1 cellular context compared by ENCODE assay signal in the genomic region with DNA sequence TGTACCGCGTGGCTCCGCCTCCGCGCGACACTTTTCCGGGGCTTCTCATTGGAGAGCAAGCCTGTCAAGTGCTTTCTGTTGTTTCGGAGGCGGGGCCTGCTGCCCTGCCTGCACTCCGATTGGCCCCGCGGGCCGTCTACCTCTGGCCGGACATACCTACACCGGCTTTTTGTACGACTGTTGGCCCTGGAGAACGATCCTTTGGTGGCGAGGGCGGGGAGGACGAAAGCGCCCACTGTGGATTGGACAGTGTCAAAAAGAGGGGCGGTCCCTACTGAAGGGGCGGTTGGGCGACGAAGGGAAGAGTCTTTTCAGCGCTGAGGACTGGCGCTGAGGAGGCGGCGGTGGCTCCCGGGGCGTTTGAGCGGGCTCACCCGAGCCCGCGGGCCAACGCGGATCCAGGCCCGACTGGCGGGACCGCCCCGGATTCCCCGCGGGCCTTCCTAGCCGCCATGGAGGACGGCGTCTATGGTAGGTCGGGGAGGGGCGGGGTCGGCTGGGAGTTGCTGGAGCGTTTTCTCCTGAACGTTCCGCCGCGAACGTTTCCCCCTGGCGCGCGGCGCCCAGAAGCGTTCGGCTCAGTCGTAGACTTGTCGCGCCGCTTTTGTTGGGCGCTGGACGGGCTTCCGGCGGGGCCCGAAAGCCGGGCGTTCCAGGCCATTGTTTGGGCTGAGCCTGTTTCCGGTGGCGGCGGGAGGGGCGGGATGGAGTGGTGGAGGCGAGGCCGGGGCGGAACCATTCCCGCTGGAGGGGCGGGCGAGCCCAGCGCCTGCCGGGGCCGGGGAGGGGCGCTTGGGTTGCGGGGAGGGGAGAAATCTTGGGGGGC.
TF ChIP-seq lines count a peak whose summit lies in the region.

Gene CYTH2, plus strand, starts transcription at position 314 of the 826 bp plus-strand sequence. Its CDS starts 139 bp downstream, at position 453.

TF ChIP-seq in HepG2, 621 proteins besides CTCF, POLR2A, EP300 and RAD21 (continued from another document and continues in another):
- TF ChIP-seq, protein P1, sequence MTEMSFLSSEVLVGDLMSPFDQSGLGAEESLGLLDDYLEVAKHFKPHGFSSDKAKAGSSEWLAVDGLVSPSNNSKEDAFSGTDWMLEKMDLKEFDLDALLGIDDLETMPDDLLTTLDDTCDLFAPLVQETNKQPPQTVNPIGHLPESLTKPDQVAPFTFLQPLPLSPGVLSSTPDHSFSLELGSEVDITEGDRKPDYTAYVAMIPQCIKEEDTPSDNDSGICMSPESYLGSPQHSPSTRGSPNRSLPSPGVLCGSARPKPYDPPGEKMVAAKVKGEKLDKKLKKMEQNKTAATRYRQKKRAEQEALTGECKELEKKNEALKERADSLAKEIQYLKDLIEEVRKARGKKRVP (CRISPR knock-in tag; IDR thresholded peaks at IDR 0.05) = peak in 1 of 2 experiments; percentile 25; a peak in 1 of 4 replicates
- TF ChIP-seq HHEX (CRISPR knock-in tag; IDR thresholded peaks at IDR 0.05) (no peak), ZNF12 (CRISPR knock-in tag; IDR thresholded peaks at IDR 0.05) (no peak), CEBPG (CRISPR knock-in tag; IDR thresholded peaks at IDR 0.05) (no peak), PHF5A (CRISPR knock-in tag; IDR thresholded peaks at IDR 0.05; ENCODE audit: low read depth, unreplicated experiment) (no peak), FLYWCH1 (CRISPR knock-in tag; IDR thresholded peaks at IDR 0.05) (no peak), ZNF260 (CRISPR knock-in tag; IDR thresholded peaks at IDR 0.05; ENCODE audit: borderline replicate concordance, low read depth) (no peak), YY1 (IDR thresholded peaks at IDR 0.05; ENCODE audit: insufficient read depth, insufficient replicate concordance, low read depth, low read length) (peak; percentile 77), RNF2 (conservative IDR thresholded peaks at IDR 0.05; ENCODE audit: low read depth) (0 out of 2 replicates have a peak, but pooled peaks have one; percentile 47), SIN3B (IDR thresholded peaks at IDR 0.05; ENCODE audit: low read length) (peak; percentile 27; the same call in 1 of the 2 replicates), ZNF33A (CRISPR knock-in tag; IDR thresholded peaks at IDR 0.05; ENCODE audit: borderline replicate concordance) (no peak), FOXK1 (CRISPR knock-in tag; IDR thresholded peaks at IDR 0.05; ENCODE audit: borderline replicate concordance, low read depth) (peak; percentile 93), ZNF7 (CRISPR knock-in tag; IDR thresholded peaks at IDR 0.05) (no peak), ZSCAN31 (CRISPR knock-in tag; IDR thresholded peaks at IDR 0.05; ENCODE audit: low read depth) (no peak), ZXDC (CRISPR knock-in tag; IDR thresholded peaks at IDR 0.05) (no peak), ZNF552 (CRISPR knock-in tag; IDR thresholded peaks at IDR 0.05; ENCODE audit: borderline replicate concordance) (peak; percentile 50; the same call in 1 of the 2 replicates), ZNF460 (CRISPR knock-in tag; IDR thresholded peaks at IDR 0.05; ENCODE audit: borderline replicate concordance) (no peak), RFXAP (CRISPR knock-in tag; IDR thresholded peaks at IDR 0.05; ENCODE audit: borderline replicate concordance) (no peak), ZUFSP (CRISPR knock-in tag; IDR thresholded peaks at IDR 0.05; ENCODE audit: borderline replicate concordance) (no peak), SALL2 (CRISPR knock-in tag; IDR thresholded peaks at IDR 0.05) (peak; percentile 38; the same call in 1 of the 2 replicates), SAFB2 (CRISPR knock-in tag; IDR thresholded peaks at IDR 0.05; ENCODE audit: borderline replicate concordance, low read depth) (no peak; the same call in 1 of the 2 replicates), XBP1 (CRISPR knock-in tag; IDR thresholded peaks at IDR 0.05) (no peak), ZKSCAN1 (IDR thresholded peaks at IDR 0.05; ENCODE audit: low read length) (no peak), MBD4 (IDR thresholded peaks at IDR 0.05; ENCODE audit: borderline replicate concordance, low read length) (no peak), SIX4 (CRISPR knock-in tag; IDR thresholded peaks at IDR 0.05) (no peak), CERS6 (CRISPR knock-in tag; IDR thresholded peaks at IDR 0.05) (no peak), HNRNPUL1 (IDR thresholded peaks at IDR 0.05; ENCODE audit: low read depth, low read length) (no peak), JUNB (CRISPR knock-in tag; IDR thresholded peaks at IDR 0.05; ENCODE audit: borderline replicate concordance) (no peak), HNF4G (IDR thresholded peaks at IDR 0.05; ENCODE audit: borderline replicate concordance, low read depth, low read length) (no peak), HNF4G (CRISPR knock-in tag; IDR thresholded peaks at IDR 0.05; ENCODE audit: borderline replicate concordance, low read depth) (no peak), ZNF383 (CRISPR knock-in tag; IDR thresholded peaks at IDR 0.05; ENCODE audit: borderline replicate concordance) (no peak), KLF12 (CRISPR knock-in tag; IDR thresholded peaks at IDR 0.05; ENCODE audit: borderline replicate concordance) (peak; percentile 72; the same call in 1 of the 2 replicates), ZNF557 (CRISPR knock-in tag; IDR thresholded peaks at IDR 0.05) (no peak), TOE1 (CRISPR knock-in tag; IDR thresholded peaks at IDR 0.05) (no peak), ZNF501 (CRISPR knock-in tag; IDR thresholded peaks at IDR 0.05) (peak; percentile 63), ZNF713 (CRISPR knock-in tag; IDR thresholded peaks at IDR 0.05) (no peak)
- TF ChIP-seq, protein P2, sequence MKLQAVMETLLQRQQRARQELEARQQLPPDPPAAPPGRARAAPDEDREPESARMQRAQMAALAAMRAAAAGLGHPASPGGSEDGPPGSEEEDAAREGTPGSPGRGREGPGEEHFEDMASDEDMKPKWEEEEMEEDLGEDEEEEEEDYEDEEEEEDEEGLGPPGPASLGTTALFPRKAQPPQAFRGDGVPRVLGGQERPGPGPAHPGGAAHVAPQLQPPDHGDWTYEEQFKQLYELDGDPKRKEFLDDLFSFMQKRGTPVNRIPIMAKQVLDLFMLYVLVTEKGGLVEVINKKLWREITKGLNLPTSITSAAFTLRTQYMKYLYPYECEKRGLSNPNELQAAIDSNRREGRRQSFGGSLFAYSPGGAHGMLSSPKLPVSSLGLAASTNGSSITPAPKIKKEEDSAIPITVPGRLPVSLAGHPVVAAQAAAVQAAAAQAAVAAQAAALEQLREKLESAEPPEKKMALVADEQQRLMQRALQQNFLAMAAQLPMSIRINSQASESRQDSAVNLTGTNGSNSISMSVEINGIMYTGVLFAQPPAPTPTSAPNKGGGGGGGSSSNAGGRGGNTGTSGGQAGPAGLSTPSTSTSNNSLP (IDR thresholded peaks at IDR 0.05; ENCODE audit: low read depth, low read length) = no peak
- TF ChIP-seq, protein P3, sequence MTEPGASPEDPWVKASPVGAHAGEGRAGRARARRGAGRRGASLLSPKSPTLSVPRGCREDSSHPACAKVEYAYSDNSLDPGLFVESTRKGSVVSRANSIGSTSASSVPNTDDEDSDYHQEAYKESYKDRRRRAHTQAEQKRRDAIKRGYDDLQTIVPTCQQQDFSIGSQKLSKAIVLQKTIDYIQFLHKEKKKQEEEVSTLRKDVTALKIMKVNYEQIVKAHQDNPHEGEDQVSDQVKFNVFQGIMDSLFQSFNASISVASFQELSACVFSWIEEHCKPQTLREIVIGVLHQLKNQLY (CRISPR knock-in tag; IDR thresholded peaks at IDR 0.05) = 0 out of 2 replicates have a peak, but pooled peaks have one; percentile 5
- TF ChIP-seq, protein P4, sequence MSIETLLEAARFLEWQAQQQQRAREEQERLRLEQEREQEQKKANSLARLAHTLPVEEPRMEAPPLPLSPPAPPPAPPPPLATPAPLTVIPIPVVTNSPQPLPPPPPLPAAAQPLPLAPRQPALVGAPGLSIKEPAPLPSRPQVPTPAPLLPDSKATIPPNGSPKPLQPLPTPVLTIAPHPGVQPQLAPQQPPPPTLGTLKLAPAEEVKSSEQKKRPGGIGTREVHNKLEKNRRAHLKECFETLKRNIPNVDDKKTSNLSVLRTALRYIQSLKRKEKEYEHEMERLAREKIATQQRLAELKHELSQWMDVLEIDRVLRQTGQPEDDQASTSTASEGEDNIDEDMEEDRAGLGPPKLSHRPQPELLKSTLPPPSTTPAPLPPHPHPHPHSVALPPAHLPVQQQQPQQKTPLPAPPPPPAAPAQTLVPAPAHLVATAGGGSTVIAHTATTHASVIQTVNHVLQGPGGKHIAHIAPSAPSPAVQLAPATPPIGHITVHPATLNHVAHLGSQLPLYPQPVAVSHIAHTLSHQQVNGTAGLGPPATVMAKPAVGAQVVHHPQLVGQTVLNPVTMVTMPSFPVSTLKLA (IDR thresholded peaks at IDR 0.05) = no peak
- TF ChIP-seq, protein P5, sequence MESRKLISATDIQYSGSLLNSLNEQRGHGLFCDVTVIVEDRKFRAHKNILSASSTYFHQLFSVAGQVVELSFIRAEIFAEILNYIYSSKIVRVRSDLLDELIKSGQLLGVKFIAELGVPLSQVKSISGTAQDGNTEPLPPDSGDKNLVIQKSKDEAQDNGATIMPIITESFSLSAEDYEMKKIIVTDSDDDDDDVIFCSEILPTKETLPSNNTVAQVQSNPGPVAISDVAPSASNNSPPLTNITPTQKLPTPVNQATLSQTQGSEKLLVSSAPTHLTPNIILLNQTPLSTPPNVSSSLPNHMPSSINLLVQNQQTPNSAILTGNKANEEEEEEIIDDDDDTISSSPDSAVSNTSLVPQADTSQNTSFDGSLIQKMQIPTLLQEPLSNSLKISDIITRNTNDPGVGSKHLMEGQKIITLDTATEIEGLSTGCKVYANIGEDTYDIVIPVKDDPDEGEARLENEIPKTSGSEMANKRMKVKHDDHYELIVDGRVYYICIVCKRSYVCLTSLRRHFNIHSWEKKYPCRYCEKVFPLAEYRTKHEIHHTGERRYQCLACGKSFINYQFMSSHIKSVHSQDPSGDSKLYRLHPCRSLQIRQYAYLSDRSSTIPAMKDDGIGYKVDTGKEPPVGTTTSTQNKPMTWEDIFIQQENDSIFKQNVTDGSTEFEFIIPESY (CRISPR knock-in tag; IDR thresholded peaks at IDR 0.05) = no peak
